In the genomic region with DNA sequence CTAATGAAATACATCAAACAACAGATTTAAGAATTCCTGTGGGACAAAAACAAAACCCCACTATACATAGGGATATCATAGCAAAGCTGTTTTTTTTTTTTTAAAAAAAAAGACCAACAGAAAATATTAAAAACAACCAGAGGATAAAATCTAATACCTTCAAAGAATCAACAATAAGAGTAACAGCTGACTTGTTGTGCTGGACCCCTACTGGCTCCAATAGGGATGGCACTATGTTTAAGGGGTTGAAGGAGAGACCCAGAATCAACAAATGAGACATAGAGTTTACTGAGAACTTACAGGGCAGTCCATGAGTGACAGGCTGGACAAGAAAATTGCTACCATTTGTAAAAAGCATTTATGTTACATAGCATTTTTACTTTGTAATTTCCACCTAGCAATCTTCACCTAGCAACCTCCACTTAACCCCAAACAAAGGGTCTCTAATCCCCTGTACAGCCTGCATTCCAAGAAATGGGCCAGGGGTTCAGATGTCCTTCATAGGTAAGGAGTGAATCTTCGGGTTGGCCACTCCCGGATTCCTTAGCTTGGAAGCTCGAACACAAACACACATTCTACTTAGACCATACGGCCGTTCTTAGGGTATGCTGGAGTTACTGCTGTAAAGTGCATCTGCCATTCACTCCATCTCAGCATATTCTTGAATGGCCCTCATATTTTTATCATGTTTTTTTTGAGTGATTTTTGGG, we compare ENCODE assay signal across 11 cellular contexts.
A peak's percentile ranks its signal among the peaks of the same experiment; 100 is the strongest.
DNase-seq lines count a peak whose midpoint lies in the region; ATAC-seq and TF ChIP-seq lines count a peak whose summit lies in the region.
"Had no signal": no experiment of that assay in that cellular context is flagged by ENCODE, and none has a peak within 500 bp of the region (broad histone marks: within the 10 kb centered on the region; RNA-seq: fewer than 3 reads in every experiment).

No MANE protein-coding gene starts in this region.

- H3K9me3 Mint-ChIP-seq in effector memory CD8-positive, alpha-beta T cell, result peaks cover 4 to 7% of the 10 kb centered on the region in 2 donors

- no peaks in the 10 kb centered on the region for H3K27me3 ChIP-seq in brain microvascular endothelial cell (replicated peaks)

- H3K27me3 Mint-ChIP-seq in effector memory CD8-positive, alpha-beta T cell, result no peaks in the 10 kb centered on the region

- no peak overlapping the region for H3K27ac Mint-ChIP-seq in effector memory CD8-positive, alpha-beta T cell

- peak; percentile 63 for TF ChIP-seq CTCF in brain microvascular endothelial cell (IDR thresholded peaks at IDR 0.05; ENCODE audit: low read depth, low read length, missing control alignments)
- peak; percentile 46 for TF ChIP-seq CTCF in retinal pigment epithelial cell (conservative IDR thresholded peaks at IDR 0.05; ENCODE audit: low read depth, low read length)

- H3K4me3 ChIP-seq in brain microvascular endothelial cell (ENCODE audit: low read depth, low read length) (no peak overlapping the region), retinal pigment epithelial cell (ENCODE audit: low read length) (no peak overlapping the region)
- H3K4me3 ChIP-seq: thoracic aorta had no signal

- in situ Hi-C loops in brain microvascular endothelial cell (cut with HindIII; ENCODE audit: low pct_ligation_motif_present, low sequenced_read_pairs), result no loop called here

- DNase-seq in DMS 273 (lab: John Stamatoyannopoulos, UW; ENCODE audit: unreplicated experiment) (peak; percentile 20), DMS 273 treated with DMSO at 0.1 percent for 48 hours (lab: John Stamatoyannopoulos, UW) (no peak), brain microvascular endothelial cell (peak; percentile 12), retinal pigment epithelial cell (ENCODE audit: low read depth) (no peak), UCSD-AML1 (lab: John Stamatoyannopoulos, UW; ENCODE audit: unreplicated experiment) (no peak)
- no peak for DNase-seq in effector memory CD8-positive, alpha-beta T cell
- DNase-seq: NK-92 treated with Interleukin-12 subunit alpha and Interleukin-12 subunit beta, amount 100 ng/mL, for 24 hours had no signal

- ATAC-seq in HG03342 (IDR thresholded peaks at IDR 0.05; ENCODE audit: unreplicated experiment) (peak; percentile 62), GM21529 (IDR thresholded peaks at IDR 0.05; ENCODE audit: unreplicated experiment) (no peak)
- ATAC-seq in effector memory CD8-positive, alpha-beta T cell (replicated peaks), result no peak

- no peaks in the 10 kb centered on the region for H3K4me1 Mint-ChIP-seq in effector memory CD8-positive, alpha-beta T cell (ENCODE audit: low read depth in 2 of 2)

- no peak overlapping the region for H3K27ac ChIP-seq in brain microvascular endothelial cell
- H3K27ac ChIP-seq: 22Rv1, thoracic aorta had no signal

- no peak overlapping the region for H3K4me3 Mint-ChIP-seq in effector memory CD8-positive, alpha-beta T cell

- no peaks in the 10 kb centered on the region for H3K36me3 Mint-ChIP-seq in effector memory CD8-positive, alpha-beta T cell (ENCODE audit: insufficient read depth)

- H3K36me3 ChIP-seq in brain microvascular endothelial cell (replicated peaks), result no peaks in the 10 kb centered on the region
- H3K36me3 ChIP-seq: thoracic aorta had no signal

Comparison
In these comparisons a context has a peak if more than half of its experiments do, and no peak if none do; other contexts are left out.
1. DNase-seq: peak in DMS 273 (single experiment) and brain microvascular endothelial cell (single experiment); none in DMS 273 treated with DMSO at 0.1 percent for 48 hours (single experiment), retinal pigment epithelial cell (single experiment), effector memory CD8-positive, alpha-beta T cell (0 of 3) and UCSD-AML1 (single experiment).